Comparison of ENCODE assay signal across 20 cellular contexts in the genomic region with DNA sequence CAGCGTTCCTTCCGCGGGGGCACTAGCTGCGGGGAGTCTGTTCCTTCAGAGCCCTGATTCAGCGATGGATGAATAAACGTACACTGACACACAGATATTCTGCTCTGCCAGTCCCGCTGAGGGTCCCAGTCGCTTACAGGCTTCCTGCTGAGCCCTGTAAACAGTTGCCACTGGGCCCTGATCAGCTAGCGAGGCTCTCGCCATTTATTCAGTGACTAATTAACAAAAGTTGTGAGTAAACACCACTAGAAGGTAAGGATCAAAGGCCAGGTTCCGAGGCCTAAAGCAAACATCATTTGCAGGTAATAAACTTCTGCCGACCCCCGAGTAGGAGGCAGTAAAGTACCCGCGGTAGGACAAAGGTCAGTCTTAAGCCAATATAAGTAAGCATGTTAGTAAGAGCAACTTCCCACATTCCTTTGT.
DNase-seq lines count a peak whose midpoint lies in the region; ATAC-seq and TF ChIP-seq lines count a peak whose summit lies in the region.
"Had no signal": no experiment of that assay in that cellular context is flagged by ENCODE, and none has a peak within 500 bp of the region (broad histone marks: within the 10 kb centered on the region; RNA-seq: fewer than 3 reads in every experiment).

No MANE protein-coding gene starts in this region.

- in situ Hi-C loops in transverse colon (cut with MboI; ENCODE audit: low pct_ligation_motif_present in 1 of 4, low pct_unique_long_range_greater_than_20kb in 1 of 4, low sequenced_read_pairs in 3 of 4): no loop called here

- no peak for TF ChIP-seq EP300 in transverse colon (IDR thresholded peaks at IDR 0.05; ENCODE audit: low read depth)

- peak overlapping the region in 2 of 4 donors; percentile 16 to 33 for H3K27ac ChIP-seq in body of pancreas
- no peak overlapping the region for H3K27ac ChIP-seq in liver (ENCODE audit: low read depth in 1 of 2, low read length in 2 of 2)
- peak overlapping the region in 3 of 4 donors; percentile 29 to 65 (median 33) for H3K27ac ChIP-seq in transverse colon
- H3K27ac ChIP-seq: testis had no signal

- ATAC-seq in body of pancreas: peak; percentile 21
- ATAC-seq: activated T-cell treated with anti-CD3 and anti-CD28 coated beads, Interleukin-2, amount 50 U/mL, for 72 hours; natural killer cell treated with Interleukin-12 subunit alpha and Interleukin-12 subunit beta and Interleukin-15 and Interleukin-18, amount 100 ng/mL, for 72 hours; right cardiac atrium had no signal

- H3K4me1 ChIP-seq in body of pancreas (no peaks in the 10 kb centered on the region), liver (ENCODE audit: control insufficient read depth in 4 of 4, insufficient read depth in 4 of 4, low read length in 3 of 4) (no peaks in the 10 kb centered on the region), transverse colon (peaks cover 0 to 22% (median 4%) of the 10 kb centered on the region in 4 donors)
- H3K4me1 ChIP-seq: HAP-1, testis had no signal

- intact Hi-C loops in body of pancreas (cut with DNase I) (no loop called here), transverse colon (cut with DNase I; ENCODE audit: low total_unique reads) (no loop called here)

- 17 to 22% methylated on average over 15 of the region's 15 CpGs for WGBS in body of pancreas, 2 donors
- 20% methylated on average over 15 of the region's 15 CpGs for WGBS in liver
- 27 to 31% methylated on average over 13 to 15 of the region's 15 CpGs for WGBS in transverse colon (ENCODE audit: low coverage in 1 of 2), 2 donors

- TF ChIP-seq CTCF in body of pancreas (IDR thresholded peaks at IDR 0.05) (no peak), liver (IDR thresholded peaks at IDR 0.05; ENCODE audit: low read depth, low read length, missing input control) (no peak), transverse colon (IDR thresholded peaks at IDR 0.05) (no peak)

- H3K27me3 ChIP-seq in body of pancreas (no peaks in the 10 kb centered on the region), liver (ENCODE audit: control insufficient read depth in 4 of 4, insufficient read depth in 4 of 4, low read length in 3 of 4) (no peaks in the 10 kb centered on the region), transverse colon (no peaks in the 10 kb centered on the region)
- H3K27me3 ChIP-seq: MG63, testis had no signal

- no peaks in the 10 kb centered on the region for H3K9me3 ChIP-seq in body of pancreas
- H3K9me3 ChIP-seq in liver (ENCODE audit: control insufficient read depth in 4 of 4, low read length in 3 of 4): no peaks in the 10 kb centered on the region
- H3K9me3 ChIP-seq in transverse colon: peaks cover 0 to 7% of the 10 kb centered on the region in 2 donors
- H3K9me3 ChIP-seq: HAP-1, MG63, testis had no signal

- DNase-seq in HuH-7 (ENCODE audit: low spot score): peak; percentile 37
- DNase-seq in body of pancreas: no peak
- peak; percentile 60 for DNase-seq in transverse colon
- no peak for DNase-seq in iPS-NIHi11 (ENCODE audit: low spot score)
- no peak for DNase-seq in NK-92 (lab: John Stamatoyannopoulos, UW; ENCODE audit: unreplicated experiment)
- no peak for DNase-seq in activated effector memory CD4-positive, alpha-beta T cell treated with anti-CD3 and anti-CD28 coated beads, Interleukin-2, amount 50 U/mL, for 16 hours
- DNase-seq: activated CD4-positive, alpha-beta memory T cell treated with anti-CD3 and anti-CD28 coated beads for 36 hours; activated naive CD8-positive, alpha-beta T cell treated with anti-CD3 and anti-CD28 coated beads, Interleukin-2, amount 10 ng/mL, durations not matched to agents 7 days and 5 days; activated T-cell treated with anti-CD3 and anti-CD28 coated beads, Interleukin-2, amount 50 U/mL, for 72 hours; caudate nucleus; DMS 273 treated with DMSO at 0.1 percent for 48 hours; MG63; NCI-H2029; NCI-H524; right cardiac atrium; stimulated activated CD4-positive, alpha-beta T cell treated with anti-CD3 and anti-CD28 coated beads, Interleukin-4, amount 100 ng/mL, for 1 hour; testis had no signal

- H3K36me3 ChIP-seq in body of pancreas (replicated peaks in 1 of 2; ENCODE audit: insufficient read depth in 1 of 2, low read depth in 2 of 2) (no peaks in the 10 kb centered on the region), liver (ENCODE audit: control insufficient read depth in 4 of 4, insufficient read depth in 3 of 4, low read depth in 1 of 4, low read length in 3 of 4) (no peaks in the 10 kb centered on the region), transverse colon (no peaks in the 10 kb centered on the region)
- H3K36me3 ChIP-seq: HAP-1, MG63 had no signal

- no peak overlapping the region for H3K9ac ChIP-seq in liver (ENCODE audit: low read depth in 1 of 2, low read length in 2 of 2)

- H3K4me3 ChIP-seq in body of pancreas (no peak overlapping the region), liver (ENCODE audit: low read depth in 1 of 3, low read length in 3 of 3) (no peak overlapping the region), transverse colon (no peak overlapping the region)
- H3K4me3 ChIP-seq: HAP-1, MG63, testis had no signal

- TF ChIP-seq RAD21 in liver (IDR thresholded peaks at IDR 0.05): no peak

- TF ChIP-seq POLR2A in body of pancreas (IDR thresholded peaks at IDR 0.05): no peak
- TF ChIP-seq POLR2A in transverse colon (IDR thresholded peaks at IDR 0.05): no peak

TF ChIP-seq in liver, 16 proteins besides CTCF, POLR2A, EP300 and RAD21:
- TF ChIP-seq RXRA (IDR thresholded peaks at IDR 0.05) (peak in 1 of 2 donors; percentile 36), HNF4A (conservative IDR thresholded peaks at IDR 0.05) (peak in 1 of 2 donors; percentile 56), SP1 (IDR thresholded peaks at IDR 0.05) (peak; percentile 41), TAF1 (conservative IDR thresholded peaks at IDR 0.05) (no peak)

Comparison
In these comparisons a context has a peak if more than half of its experiments do, and no peak if none do; other contexts are left out.
1. DNase-seq: peak in HuH-7 (single experiment) and transverse colon (single experiment); none in body of pancreas (0 of 4), iPS-NIHi11 (single experiment), NK-92 (single experiment) and activated effector memory CD4-positive, alpha-beta T cell treated with anti-CD3 and anti-CD28 coated beads, Interleukin-2, amount 50 U/mL, for 16 hours (single experiment).
2. H3K27ac ChIP-seq: peak in transverse colon (3 of 4); none in liver (0 of 2).